Comparison of ENCODE assay signal across 1 cellular context in genomic region chr18:57435851-57436192, GRCh38.
TF ChIP-seq lines count a peak whose summit lies in the region.

No MANE protein-coding gene starts in this region.

TF ChIP-seq in HepG2, 621 proteins besides CTCF, POLR2A, EP300 and RAD21 (continued from another document and continues in another):
- TF ChIP-seq TFDP2 (CRISPR knock-in tag; IDR thresholded peaks at IDR 0.05) (no peak), ZNF562 (CRISPR knock-in tag; IDR thresholded peaks at IDR 0.05; ENCODE audit: borderline replicate concordance) (no peak), SIN3B (IDR thresholded peaks at IDR 0.05; ENCODE audit: low read length) (no peak), MTF1 (CRISPR knock-in tag; IDR thresholded peaks at IDR 0.05) (no peak), ZNF431 (CRISPR knock-in tag; IDR thresholded peaks at IDR 0.05; ENCODE audit: borderline replicate concordance, low read depth) (0 out of 2 replicates have a peak, but pooled peaks have one; percentile 2), ADNP (CRISPR knock-in tag; IDR thresholded peaks at IDR 0.05) (no peak), ZNF7 (CRISPR knock-in tag; IDR thresholded peaks at IDR 0.05) (no peak), KIAA2018 (CRISPR knock-in tag; IDR thresholded peaks at IDR 0.05; ENCODE audit: borderline replicate concordance) (no peak), EEA1 (CRISPR knock-in tag; IDR thresholded peaks at IDR 0.05; ENCODE audit: borderline replicate concordance) (0 out of 2 replicates have a peak, but pooled peaks have one; percentile 24), PBX3 (CRISPR knock-in tag; IDR thresholded peaks at IDR 0.05; ENCODE audit: borderline replicate concordance) (no peak), MEF2D (CRISPR knock-in tag; IDR thresholded peaks at IDR 0.05) (no peak), SETDB1 (CRISPR knock-in tag; IDR thresholded peaks at IDR 0.05; ENCODE audit: borderline replicate concordance) (no peak), LRRFIP1 (CRISPR knock-in tag; conservative IDR thresholded peaks at IDR 0.05) (no peak), SAP130 (CRISPR knock-in tag; IDR thresholded peaks at IDR 0.05; ENCODE audit: low read depth) (no peak), MAFG (CRISPR knock-in tag; IDR thresholded peaks at IDR 0.05) (no peak), ZSCAN5A (CRISPR knock-in tag; IDR thresholded peaks at IDR 0.05; ENCODE audit: borderline replicate concordance) (no peak), HMGA1 (CRISPR knock-in tag; conservative IDR thresholded peaks at IDR 0.05) (no peak), MYNN (CRISPR knock-in tag; IDR thresholded peaks at IDR 0.05; ENCODE audit: low read depth) (no peak), PBX2 (CRISPR knock-in tag; IDR thresholded peaks at IDR 0.05) (no peak), ZNF383 (CRISPR knock-in tag; IDR thresholded peaks at IDR 0.05; ENCODE audit: borderline replicate concordance) (no peak), SP2 (CRISPR knock-in tag; IDR thresholded peaks at IDR 0.05) (peak; percentile 39; the same call in 1 of the 2 replicates), BCLAF1 (IDR thresholded peaks at IDR 0.05) (no peak), FOXM1 (CRISPR knock-in tag; IDR thresholded peaks at IDR 0.05) (no peak), SRY (CRISPR knock-in tag; IDR thresholded peaks at IDR 0.05) (no peak), REST (IDR thresholded peaks at IDR 0.05; ENCODE audit: borderline replicate concordance in 1 of 2, low read depth in 1 of 2, low read length in 2 of 2) (no peak), SUZ12 (IDR thresholded peaks at IDR 0.05; ENCODE audit: low read depth, low read length) (no peak), ZNF691 (CRISPR knock-in tag; IDR thresholded peaks at IDR 0.05; ENCODE audit: borderline replicate concordance, low read depth) (0 out of 2 replicates have a peak, but pooled peaks have one; percentile 24), ARNT2 (CRISPR knock-in tag; IDR thresholded peaks at IDR 0.05; ENCODE audit: low read depth) (0 out of 2 replicates have a peak, but pooled peaks have one; percentile 12)
